Comparison of ENCODE assay signal across 14 cellular contexts in genomic region chr6:106477790-106478189, GRCh38.
A peak's percentile ranks its signal among the peaks of the same experiment; 100 is the strongest.
DNase-seq lines count a peak whose midpoint lies in the region; ATAC-seq and TF ChIP-seq lines count a peak whose summit lies in the region.
"Had no signal": no experiment of that assay in that cellular context is flagged by ENCODE, and none has a peak within 500 bp of the region (broad histone marks: within the 10 kb centered on the region; RNA-seq: fewer than 3 reads in every experiment).

No MANE protein-coding gene starts in this region.

- no peak overlapping the region for H3K23ac ChIP-seq in IMR-90 (ENCODE audit: low read depth, low read length)

- intact Hi-C loops in IMR-90 (cut with micrococcal nuclease), result no loop called here
- intact Hi-C loops in PC-9 (cut with micrococcal nuclease; ENCODE audit: unreplicated experiment), result no loop called here

- in situ Hi-C loops in IMR-90 (cut with MboI; ENCODE audit: low sequenced_read_pairs), result no loop called here

- H3K56ac ChIP-seq in IMR-90 (ENCODE audit: extremely low read depth, insufficient read depth, low read length), result no peak overlapping the region

- H3K27me3 ChIP-seq in IMR-90 (ENCODE audit: control insufficient read depth, insufficient read depth, low read length) (peaks cover 7% of the 10 kb centered on the region), PC-9 (ENCODE audit: insufficient read depth, low read depth) (no peaks in the 10 kb centered on the region)
- H3K27me3 ChIP-seq: left lung had no signal

- H3K4me2 ChIP-seq in IMR-90 (ENCODE audit: low read depth, low read length) (no peak overlapping the region), PC-9 (no peak overlapping the region)

- no peak overlapping the region for H2BK20ac ChIP-seq in IMR-90 (ENCODE audit: low read depth, low read length)

- no peak overlapping the region for H3K14ac ChIP-seq in IMR-90 (replicated peaks; ENCODE audit: low read depth, low read length)

- no peaks in the 10 kb centered on the region for H3K36me3 ChIP-seq in IMR-90 (ENCODE audit: control insufficient read depth, insufficient read depth, low read length)
- H3K36me3 ChIP-seq in PC-9 (ENCODE audit: low read depth), result no peaks in the 10 kb centered on the region
- H3K36me3 ChIP-seq: left lung had no signal

- H3K9me1 ChIP-seq in IMR-90 (ENCODE audit: insufficient read depth, low read length), result peaks cover 5% of the 10 kb centered on the region

- CTCF ChIA-PET in IMR-90 (lab: Yijun Ruan, JAX), result no interaction called here
- CTCF ChIA-PET in PC-9 (lab: Charles Lee), result no interaction called here

- H3K4ac ChIP-seq in IMR-90 (ENCODE audit: low read depth, low read length), result no peak overlapping the region

- H4K20me1 ChIP-seq in IMR-90 (ENCODE audit: insufficient read depth, low read length) (no peaks in the 10 kb centered on the region), PC-9 (ENCODE audit: insufficient read depth) (no peaks in the 10 kb centered on the region)

- no peak overlapping the region for H2AFZ ChIP-seq in IMR-90 (replicated peaks; ENCODE audit: low read length, poor library complexity)
- H2AFZ ChIP-seq in PC-9, result no peak overlapping the region

- TF ChIP-seq RAD21 in IMR-90 (IDR thresholded peaks at IDR 0.05; ENCODE audit: low read length), result no peak

- H2AK5ac ChIP-seq in IMR-90 (ENCODE audit: low read depth, low read length), result no peak overlapping the region

- no peaks in the 10 kb centered on the region for H3K9me2 ChIP-seq in PC-9 (ENCODE audit: insufficient read depth)

- H3K4me3 ChIP-seq in IMR-90 (ENCODE audit: insufficient read depth, low read depth, low read length) (no peak overlapping the region), coronary artery (no peak overlapping the region), PC-9 (no peak overlapping the region)
- H3K4me3 ChIP-seq: left lung, skin epidermis had no signal

- H3F3A ChIP-seq in PC-9 (ENCODE audit: insufficient read depth, low read depth), result peaks cover 15% of the 10 kb centered on the region

- H3K4me1 ChIP-seq in IMR-90 (ENCODE audit: control insufficient read depth, insufficient read depth, low read length) (peaks cover 4% of the 10 kb centered on the region; the same call in 1 of the 2 replicates), PC-9 (replicated peaks; ENCODE audit: insufficient read depth) (peaks cover 48% of the 10 kb centered on the region)

- H2BK15ac ChIP-seq in IMR-90 (ENCODE audit: low read depth, low read length), result no peak overlapping the region

- H3K27ac ChIP-seq in IMR-90 (ENCODE audit: insufficient read depth, low read length), result no peak overlapping the region
- H3K27ac ChIP-seq in coronary artery, result no peak overlapping the region
- no peak overlapping the region for H3K27ac ChIP-seq in PC-9
- H3K27ac ChIP-seq: left lung, skin epidermis had no signal

- H3K79me2 ChIP-seq in PC-9 (ENCODE audit: low read depth), result peaks cover 5% of the 10 kb centered on the region; the same call in 1 of the 2 replicates

- H3K9ac ChIP-seq in IMR-90 (ENCODE audit: low read depth, low read length), result no peak overlapping the region

- BruUV-seq in IMR-90 (replicated peaks; lab: Mats Ljungman, UMichigan), result no TSS peak
- no TSS peak for BruUV-seq in PC-9 (replicated peaks; lab: Mats Ljungman, UMichigan)

- 0% methylated on average over 1 of the region's 6 CpGs; no CpG with 5 or more reads in 1 of the 2 experiments for WGBS in IMR-90 (ENCODE audit: extremely low coverage in 2 of 2, insufficient read length in 1 of 2), 2 experiments

- H3K9me3 ChIP-seq in IMR-90 (ENCODE audit: control insufficient read depth, insufficient read depth, low read length) (no peaks in the 10 kb centered on the region), PC-9 (ENCODE audit: insufficient read depth, low read depth) (peaks cover 6% of the 10 kb centered on the region; the same call in 1 of the 2 replicates)
- H3K9me3 ChIP-seq: left lung had no signal

- ATAC-seq in IMR-90 (ENCODE audit: low read depth) (no peak), GM21529 (IDR thresholded peaks at IDR 0.05; ENCODE audit: unreplicated experiment) (no peak), GM19351 (IDR thresholded peaks at IDR 0.05; ENCODE audit: unreplicated experiment) (no peak)
- ATAC-seq: left lung had no signal

- H4K8ac ChIP-seq in IMR-90 (ENCODE audit: low read depth in 2 of 2, low read length in 2 of 2), result no peak overlapping the region

- no peak overlapping the region for H4K91ac ChIP-seq in IMR-90 (ENCODE audit: insufficient read depth, low read depth, low read length)

- H2BK5ac ChIP-seq in IMR-90 (ENCODE audit: low read depth, low read length, poor library complexity, severe bottlenecking), result no peak overlapping the region

- TF ChIP-seq POLR2A in IMR-90 (IDR thresholded peaks at IDR 0.05; ENCODE audit: low read depth, low read length), result no peak

- H3K18ac ChIP-seq in IMR-90 (ENCODE audit: low read depth, low read length), result no peak overlapping the region

- H4K5ac ChIP-seq in IMR-90 (ENCODE audit: low read depth, low read length), result no peak overlapping the region

- peak overlapping the region; percentile 45 for H2AK9ac ChIP-seq in IMR-90 (replicated peaks; ENCODE audit: low read depth, low read length, poor library complexity)

- H3K79me1 ChIP-seq in IMR-90 (ENCODE audit: low read depth in 1 of 2, low read length in 2 of 2), result no peaks in the 10 kb centered on the region

- TF ChIP-seq CTCF in IMR-90 (conservative IDR thresholded peaks at IDR 0.05; ENCODE audit: low read depth, low read length) (no peak), coronary artery (IDR thresholded peaks at IDR 0.05) (no peak), PC-9 (conservative IDR thresholded peaks at IDR 0.05) (no peak)

- DNase-seq in CD1c-positive myeloid dendritic cell (ENCODE audit: extremely low spot score) (peak; percentile 30), IMR-90 (no peak), NCI-H510A treated with DMSO at 0.1 percent for 48 hours (lab: John Stamatoyannopoulos, UW) (peak; percentile 26), kidney tubule cell (ENCODE audit: low spot score) (peak; percentile 18), coronary artery (ENCODE audit: low spot score) (no peak), PC-9 (no peak)
- DNase-seq: activated CD4-positive, alpha-beta T cell treated with anti-CD3 and anti-CD28 coated beads, Interleukin-2, amount 50 U/mL, for 1 hour; CD4-positive, alpha-beta T cell; GOT3; left lung; NCI-H2107 had no signal

- dilution Hi-C loops in IMR-90 (cut with HindIII; ENCODE audit: low sequenced_read_pairs, unreplicated experiment), result no loop called here

- H2BK120ac ChIP-seq in IMR-90 (ENCODE audit: low read depth, low read length), result no peak overlapping the region

- POLR2A ChIA-PET in IMR-90 (lab: Charles Lee; ENCODE audit: unreplicated experiment) (no interaction called here), PC-9 (lab: Charles Lee; ENCODE audit: unreplicated experiment) (no interaction called here)

TF ChIP-seq in IMR-90, 13 proteins besides CTCF, POLR2A, EP300 and RAD21:
- TF ChIP-seq CEBPB (IDR thresholded peaks at IDR 0.05; ENCODE audit: low read depth, low read length) (no peak), SMC3 (IDR thresholded peaks at IDR 0.05; ENCODE audit: low read depth, low read length) (no peak), RCOR1 (IDR thresholded peaks at IDR 0.05; ENCODE audit: insufficient replicate concordance, low read length) (no peak), RFX5 (IDR thresholded peaks at IDR 0.05; ENCODE audit: low read depth, low read length) (no peak), ELK1 (IDR thresholded peaks at IDR 0.05; ENCODE audit: borderline replicate concordance, low read depth, low read length) (no peak), USF2 (IDR thresholded peaks at IDR 0.05; ENCODE audit: low read depth, low read length) (no peak), MAZ (IDR thresholded peaks at IDR 0.05; ENCODE audit: borderline replicate concordance, low read depth, low read length) (no peak)

Comparison
In these comparisons a context has a peak if more than half of its experiments do, and no peak if none do; other contexts are left out.
1. DNase-seq: peak in CD1c-positive myeloid dendritic cell (single experiment), NCI-H510A treated with DMSO at 0.1 percent for 48 hours (single experiment) and kidney tubule cell (single experiment); none in IMR-90 (single experiment), coronary artery (single experiment) and PC-9 (0 of 2).